In the genomic region with DNA sequence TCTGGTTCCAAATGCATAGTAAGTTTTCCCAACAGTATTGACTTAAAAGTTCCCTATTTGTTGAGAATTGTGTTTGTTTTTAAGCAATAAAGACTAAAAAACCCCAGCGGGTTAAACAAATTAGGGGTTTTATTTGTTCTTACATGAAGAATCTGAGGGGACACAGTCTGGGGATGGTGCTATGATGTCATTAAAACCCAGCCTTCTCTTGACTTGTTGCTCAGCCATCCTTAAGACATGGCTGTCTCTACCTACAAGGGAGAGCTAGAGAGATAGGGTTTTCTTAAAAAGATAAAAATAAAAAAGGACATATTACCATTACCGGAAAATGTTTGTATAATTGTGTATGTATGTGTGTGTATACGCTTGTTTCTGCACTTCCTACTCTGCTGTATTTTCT, we compare ENCODE assay signal across 1 cellular context.
TF ChIP-seq lines count a peak whose summit lies in the region.

No MANE protein-coding gene starts in this region.

TF ChIP-seq in GM12878, 131 proteins besides CTCF, POLR2A, EP300 and RAD21:
- TF ChIP-seq RFX5 (IDR thresholded peaks at IDR 0.05; ENCODE audit: low read depth, low read length) (no peak), KAT2A (conservative IDR thresholded peaks at IDR 0.05; ENCODE audit: control insufficient read depth, low read depth, low read length) (no peak), NFIC (IDR thresholded peaks at IDR 0.05; ENCODE audit: low read depth, low read length) (no peak), ZBTB4 (CRISPR knock-in tag; IDR thresholded peaks at IDR 0.05) (no peak), YY1 (IDR thresholded peaks at IDR 0.05; ENCODE audit: low read depth, low read length) (no peak), CHD1 (IDR thresholded peaks at IDR 0.05; ENCODE audit: low read depth, low read length) (no peak), NRF1 (conservative IDR thresholded peaks at IDR 0.05; ENCODE audit: low read depth, low read length) (no peak), KDM1A (IDR thresholded peaks at IDR 0.05; ENCODE audit: borderline replicate concordance) (no peak), NR2C2 (IDR thresholded peaks at IDR 0.05; ENCODE audit: borderline replicate concordance, control insufficient read depth, insufficient read length, low read depth) (no peak)
- TF ChIP-seq, protein P1, sequence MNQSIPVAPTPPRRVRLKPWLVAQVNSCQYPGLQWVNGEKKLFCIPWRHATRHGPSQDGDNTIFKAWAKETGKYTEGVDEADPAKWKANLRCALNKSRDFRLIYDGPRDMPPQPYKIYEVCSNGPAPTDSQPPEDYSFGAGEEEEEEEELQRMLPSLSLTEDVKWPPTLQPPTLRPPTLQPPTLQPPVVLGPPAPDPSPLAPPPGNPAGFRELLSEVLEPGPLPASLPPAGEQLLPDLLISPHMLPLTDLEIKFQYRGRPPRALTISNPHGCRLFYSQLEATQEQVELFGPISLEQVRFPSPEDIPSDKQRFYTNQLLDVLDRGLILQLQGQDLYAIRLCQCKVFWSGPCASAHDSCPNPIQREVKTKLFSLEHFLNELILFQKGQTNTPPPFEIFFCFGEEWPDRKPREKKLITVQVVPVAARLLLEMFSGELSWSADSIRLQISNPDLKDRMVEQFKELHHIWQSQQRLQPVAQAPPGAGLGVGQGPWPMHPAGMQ (IDR thresholded peaks at IDR 0.05; ENCODE audit: borderline replicate concordance), result no peak
TF ChIP-seq in GM12878: peak in this region for 0.
